In the genomic region with DNA sequence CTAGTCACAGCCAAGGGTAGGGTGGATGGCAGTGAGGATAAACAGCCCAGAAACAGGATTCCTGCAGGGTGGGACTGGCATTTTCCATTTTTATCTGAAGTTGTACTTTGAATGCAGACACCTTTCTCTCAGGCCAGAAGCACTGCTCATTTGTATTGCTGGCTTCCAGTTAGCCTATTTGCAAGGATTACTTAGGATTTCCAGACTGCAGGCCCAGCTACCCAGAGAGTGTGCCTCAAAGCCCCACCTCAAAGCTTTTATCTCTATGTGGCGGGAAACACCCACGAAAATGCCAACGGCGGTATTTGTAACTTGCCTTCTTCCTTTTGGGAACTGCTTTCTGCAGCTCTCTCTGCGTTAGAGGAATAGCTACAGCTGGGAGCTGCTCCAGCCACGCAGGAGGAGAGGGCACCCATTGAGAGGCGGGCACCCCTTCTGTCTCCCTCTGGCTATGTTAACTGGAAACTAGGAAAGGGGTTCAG, we compare ENCODE assay signal across 8 cellular contexts.
DNase-seq lines count a peak whose midpoint lies in the region; ATAC-seq lines count a peak whose summit lies in the region.

No MANE protein-coding gene starts in this region.

- peaks cover 44% of the 10 kb centered on the region for H3K4me1 Mint-ChIP-seq in stimulated activated effector memory CD8-positive, alpha-beta T cell treated with anti-CD3 and anti-CD28 coated beads, Interleukin-12 subunit alpha, Interleukin-12 subunit beta, amount 100 ng/mL, for 72 hours

- ATAC-seq in GM18502 (IDR thresholded peaks at IDR 0.05; ENCODE audit: poor library complexity, unreplicated experiment) (peak; percentile 3), HG03439 (IDR thresholded peaks at IDR 0.05; ENCODE audit: unreplicated experiment) (no peak)
- no peak for ATAC-seq in stimulated activated effector memory CD8-positive, alpha-beta T cell treated with anti-CD3 and anti-CD28 coated beads, Interleukin-12 subunit alpha, Interleukin-12 subunit beta, amount 100 ng/mL, for 72 hours

- peak overlapping the region; percentile 96 for H3K27ac Mint-ChIP-seq in stimulated activated effector memory CD8-positive, alpha-beta T cell treated with anti-CD3 and anti-CD28 coated beads, Interleukin-12 subunit alpha, Interleukin-12 subunit beta, amount 100 ng/mL, for 72 hours

- peaks cover 59% of the 10 kb centered on the region for H3K36me3 Mint-ChIP-seq in stimulated activated effector memory CD8-positive, alpha-beta T cell treated with anti-CD3 and anti-CD28 coated beads, Interleukin-12 subunit alpha, Interleukin-12 subunit beta, amount 100 ng/mL, for 72 hours

- DNase-seq in NCI-H82 treated with DMSO at 0.1 percent for 48 hours (lab: John Stamatoyannopoulos, UW; ENCODE audit: unreplicated experiment) = peak; percentile 53
- peak; percentile 61 for DNase-seq in astrocyte of the hippocampus (ENCODE audit: low read depth, low spot score)
- DNase-seq in iris pigment epithelial cell (ENCODE audit: low read depth) = peak; percentile 37
- DNase-seq in stimulated activated effector memory CD8-positive, alpha-beta T cell treated with anti-CD3 and anti-CD28 coated beads, Interleukin-12 subunit alpha, Interleukin-12 subunit beta, amount 100 ng/mL, for 72 hours (ENCODE audit: low spot score in 2 of 2) = peak in 1 of 2 donors; percentile 65
- no peak for DNase-seq in OCI-M2 (lab: John Stamatoyannopoulos, UW; ENCODE audit: unreplicated experiment)
- no peak for DNase-seq in SIG-M5 treated with dmso at 0.1 percent for 504 hours (lab: John Stamatoyannopoulos, UW; ENCODE audit: unreplicated experiment)

- no peaks in the 10 kb centered on the region for H3K9me3 Mint-ChIP-seq in stimulated activated effector memory CD8-positive, alpha-beta T cell treated with anti-CD3 and anti-CD28 coated beads, Interleukin-12 subunit alpha, Interleukin-12 subunit beta, amount 100 ng/mL, for 72 hours

- H3K4me3 Mint-ChIP-seq in stimulated activated effector memory CD8-positive, alpha-beta T cell treated with anti-CD3 and anti-CD28 coated beads, Interleukin-12 subunit alpha, Interleukin-12 subunit beta, amount 100 ng/mL, for 72 hours = peak overlapping the region; percentile 79

Comparison
In these comparisons a context has a peak if more than half of its experiments do, and no peak if none do; other contexts are left out.
1. DNase-seq: peak in NCI-H82 treated with DMSO at 0.1 percent for 48 hours (single experiment), astrocyte of the hippocampus (single experiment) and iris pigment epithelial cell (single experiment); none in OCI-M2 (single experiment) and SIG-M5 treated with dmso at 0.1 percent for 504 hours (single experiment).